ENCODE assay signal across 14 cellular contexts in genomic region chr2:174949988-174950687, GRCh38. TPM values are rescaled to one million over a fixed set of nuclear protein-coding genes. Genes with fewer than 3 reads are reported as not detected.
DNase-seq lines count a peak whose midpoint lies in the region; ATAC-seq, FAIRE-seq and TF ChIP-seq lines count a peak whose summit lies in the region.
"Had no signal": no experiment of that assay in that cellular context is flagged by ENCODE, and none has a peak within 500 bp of the region (broad histone marks: within the 10 kb centered on the region; RNA-seq: fewer than 3 reads in every experiment).

No MANE protein-coding gene starts in this region.

- H2AK5ac ChIP-seq in IMR-90 (ENCODE audit: low read depth, low read length) (peak overlapping the region; percentile 15; the same call in 1 of the 2 replicates), mesendoderm (ENCODE audit: low read length) (no peak overlapping the region)

- WGBS in IMR-90 (ENCODE audit: extremely low coverage in 2 of 2, insufficient read length in 1 of 2), 2 experiments: no CpG with 5 or more reads among the region's 8 CpGs
- 51% methylated on average over 8 of the region's 8 CpGs for WGBS in GM12878 (ENCODE audit: insufficient coverage, insufficient replicate concordance, low lambda C conversion rate, missing lambda C conversion rate)
- no CpG with 5 or more reads among the region's 8 CpGs for WGBS in mesendoderm (ENCODE audit: extremely low coverage, insufficient coverage, low lambda C conversion rate)

- CTCF ChIA-PET in IMR-90 (lab: Yijun Ruan, JAX) (no interaction called here), GM12878 (lab: Yijun Ruan, JAX) (no interaction called here)

- H3K27ac ChIP-seq in IMR-90 (ENCODE audit: insufficient read depth, low read length): no peak overlapping the region
- no peak overlapping the region for H3K27ac ChIP-seq in GM12878 (ENCODE audit: control insufficient read depth, insufficient read depth)
- H3K27ac ChIP-seq in mesendoderm (ENCODE audit: low read depth, low read length): no peak overlapping the region
- H3K27ac ChIP-seq: BLaER1 treated with 17β-estradiol and CSF1 and Interleukin-3, amounts not matched to agents 10 nM and 100 nM had no signal

- no peak for TF ChIP-seq RAD21 in IMR-90 (IDR thresholded peaks at IDR 0.05; ENCODE audit: low read length)
- no peak for TF ChIP-seq RAD21 in GM12878 (IDR thresholded peaks at IDR 0.05; ENCODE audit: insufficient read depth, low read depth, low read length)

- H3K9me1 ChIP-seq in IMR-90 (ENCODE audit: insufficient read depth, low read length): no peaks in the 10 kb centered on the region

- ATAC-seq in IMR-90 (ENCODE audit: low read depth) (no peak), GM12878 (no peak)
- ATAC-seq in stimulated activated naive B cell treated with anti-CD40 and anti-IgM and Interleukin-4, amounts not matched to agents 10 μg/mL and 1 μg/mL and 100 μg/mL, for 72 hours (replicated peaks): no peak

- no peak overlapping the region for H4K5ac ChIP-seq in IMR-90 (ENCODE audit: low read depth, low read length)
- H4K5ac ChIP-seq in mesendoderm (ENCODE audit: low read length): no peak overlapping the region

- no peak overlapping the region for H2BK5ac ChIP-seq in IMR-90 (ENCODE audit: low read depth, low read length, poor library complexity, severe bottlenecking)
- H2BK5ac ChIP-seq in mesendoderm (ENCODE audit: low read length): no peak overlapping the region

- H4K20me1 ChIP-seq in IMR-90 (ENCODE audit: insufficient read depth, low read length): no peaks in the 10 kb centered on the region
- H4K20me1 ChIP-seq in GM12878 (ENCODE audit: control insufficient read depth, insufficient read depth): no peaks in the 10 kb centered on the region
- H4K20me1 ChIP-seq: BLaER1 treated with 17β-estradiol and CSF1 and Interleukin-3, amounts not matched to agents 10 nM and 100 nM had no signal

- DNase-seq in IMR-90: no peak
- DNase-seq in GM12878 (ENCODE audit: low read depth, low spot score): no peak
- no peak for DNase-seq in mesendoderm
- no peak for DNase-seq in stimulated activated naive B cell treated with anti-CD40 and anti-IgM and Interleukin-4, amounts not matched to agents 10 μg/mL and 1 μg/mL and 100 μg/mL, for 72 hours
- no peak for DNase-seq in SKM-1 (lab: John Stamatoyannopoulos, UW; ENCODE audit: unreplicated experiment)
- DNase-seq in HK-2 (ENCODE audit: unreplicated experiment): no peak
- no peak for DNase-seq in NK-92 treated with Interleukin-12 subunit alpha and Interleukin-12 subunit beta, amount 100 ng/mL, for 24 hours (lab: John Stamatoyannopoulos, UW)
- DNase-seq: ACHN; CD4-positive, CD25-positive, alpha-beta regulatory T cell; DMS53; GF-D8 had no signal

- POLR2A ChIA-PET in IMR-90 (lab: Charles Lee; ENCODE audit: unreplicated experiment) (no interaction called here), GM12878 (lab: Charles Lee) (no interaction called here)

- no peaks in the 10 kb centered on the region for H3K4me1 Mint-ChIP-seq in stimulated activated naive B cell treated with anti-CD40 and anti-IgM and Interleukin-4, amounts not matched to agents 10 μg/mL and 1 μg/mL and 100 μg/mL, for 72 hours

- TF ChIP-seq POLR2A in IMR-90 (IDR thresholded peaks at IDR 0.05; ENCODE audit: low read depth, low read length): no peak
- TF ChIP-seq POLR2A in GM12878 (IDR thresholded peaks at IDR 0.05; ENCODE audit: low read depth, low read length): no peak

- no peak overlapping the region for H3K4me3 ChIP-seq in IMR-90 (ENCODE audit: insufficient read depth, low read depth, low read length)
- no peak overlapping the region for H3K4me3 ChIP-seq in GM12878
- no peak overlapping the region for H3K4me3 ChIP-seq in mesendoderm (ENCODE audit: low read length)
- H3K4me3 ChIP-seq: BLaER1 treated with 17β-estradiol and CSF1 and Interleukin-3, amounts not matched to agents 10 nM and 100 nM had no signal

- BruUV-seq in IMR-90 (replicated peaks; lab: Mats Ljungman, UMichigan) (no TSS peak), GM12878 (replicated peaks; lab: Mats Ljungman, UMichigan) (no TSS peak)

- H3K36me3 ChIP-seq in IMR-90 (ENCODE audit: control insufficient read depth, insufficient read depth, low read length) (no peaks in the 10 kb centered on the region), GM12878 (ENCODE audit: control insufficient read depth in 2 of 2, insufficient read depth in 2 of 2, low read length in 1 of 2) (no peaks in the 10 kb centered on the region), mesendoderm (ENCODE audit: control insufficient read depth, insufficient read depth, low read length) (no peaks in the 10 kb centered on the region)
- H3K36me3 ChIP-seq: BLaER1 treated with 17β-estradiol and CSF1 and Interleukin-3, amounts not matched to agents 10 nM and 100 nM had no signal

- H3K23ac ChIP-seq in IMR-90 (ENCODE audit: low read depth, low read length) (no peak overlapping the region), mesendoderm (ENCODE audit: low read length) (no peak overlapping the region)

- dilution Hi-C loops in IMR-90 (cut with HindIII; ENCODE audit: low sequenced_read_pairs, unreplicated experiment): no loop called here

- no peak overlapping the region for H2AK9ac ChIP-seq in IMR-90 (replicated peaks; ENCODE audit: low read depth, low read length, poor library complexity)

- no peak overlapping the region for H3K14ac ChIP-seq in IMR-90 (replicated peaks; ENCODE audit: low read depth, low read length)

- H3K27ac Mint-ChIP-seq in stimulated activated naive B cell treated with anti-CD40 and anti-IgM and Interleukin-4, amounts not matched to agents 10 μg/mL and 1 μg/mL and 100 μg/mL, for 72 hours: peak overlapping the region; percentile 20
- H3K27ac Mint-ChIP-seq: CD4-positive, CD25-positive, alpha-beta regulatory T cell had no signal

- no peak overlapping the region for H3K9ac ChIP-seq in IMR-90 (ENCODE audit: low read depth, low read length)
- no peak overlapping the region for H3K9ac ChIP-seq in GM12878 (ENCODE audit: control insufficient read depth, insufficient read depth, low read length)
- no peak overlapping the region for H3K9ac ChIP-seq in mesendoderm (ENCODE audit: low read length)
- H3K9ac ChIP-seq: BLaER1 treated with 17β-estradiol and CSF1 and Interleukin-3, amounts not matched to agents 10 nM and 100 nM had no signal

- no peak overlapping the region for H3K4me3 Mint-ChIP-seq in stimulated activated naive B cell treated with anti-CD40 and anti-IgM and Interleukin-4, amounts not matched to agents 10 μg/mL and 1 μg/mL and 100 μg/mL, for 72 hours
- H3K4me3 Mint-ChIP-seq: CD4-positive, CD25-positive, alpha-beta regulatory T cell had no signal

- TF ChIP-seq EP300 in GM12878 (IDR thresholded peaks at IDR 0.05; ENCODE audit: borderline replicate concordance in 1 of 2, control insufficient read depth in 1 of 2, low read depth in 2 of 2, low read length in 2 of 2): no peak

- TF ChIP-seq CTCF in IMR-90 (conservative IDR thresholded peaks at IDR 0.05; ENCODE audit: low read depth, low read length) (no peak), GM12878 (IDR thresholded peaks at IDR 0.05 in 2 of 3, conservative IDR thresholded peaks at IDR 0.05 in 1 of 3; ENCODE audit: control insufficient read depth in 2 of 3, extremely low read depth in 1 of 3, insufficient read depth in 1 of 3, low read depth in 3 of 3, low read length in 3 of 3) (no peak)

- H3K36me3 Mint-ChIP-seq in stimulated activated naive B cell treated with anti-CD40 and anti-IgM and Interleukin-4, amounts not matched to agents 10 μg/mL and 1 μg/mL and 100 μg/mL, for 72 hours: no peaks in the 10 kb centered on the region
- H3K36me3 Mint-ChIP-seq: CD4-positive, CD25-positive, alpha-beta regulatory T cell had no signal

- no peak overlapping the region for H2AFZ ChIP-seq in IMR-90 (replicated peaks; ENCODE audit: low read length, poor library complexity)
- no peak overlapping the region for H2AFZ ChIP-seq in GM12878 (ENCODE audit: control insufficient read depth, low read depth, low read length)

- no peaks in the 10 kb centered on the region for H3K9me3 ChIP-seq in IMR-90 (ENCODE audit: control insufficient read depth, insufficient read depth, low read length)
- no peaks in the 10 kb centered on the region for H3K9me3 ChIP-seq in GM12878 (replicated peaks; ENCODE audit: control insufficient read depth, insufficient read depth, low read length)
- H3K9me3 ChIP-seq: BLaER1 treated with 17β-estradiol and CSF1 and Interleukin-3, amounts not matched to agents 10 nM and 100 nM had no signal

- no peaks in the 10 kb centered on the region for H3K9me3 Mint-ChIP-seq in stimulated activated naive B cell treated with anti-CD40 and anti-IgM and Interleukin-4, amounts not matched to agents 10 μg/mL and 1 μg/mL and 100 μg/mL, for 72 hours

- H3K79me1 ChIP-seq in IMR-90 (ENCODE audit: low read depth in 1 of 2, low read length in 2 of 2) (0 out of 4 replicates have a peak, but pooled peaks cover 0 to 3% of the 10 kb centered on the region in 2 experiments), mesendoderm (ENCODE audit: low read length) (peaks cover 5% of the 10 kb centered on the region)

- peak overlapping the region; percentile 58; the same call in 1 of the 2 replicates for H2BK20ac ChIP-seq in IMR-90 (ENCODE audit: low read depth, low read length)

- H3K27me3 ChIP-seq in IMR-90 (ENCODE audit: control insufficient read depth, insufficient read depth, low read length): no peaks in the 10 kb centered on the region
- H3K27me3 ChIP-seq in GM12878 (replicated peaks in 1 of 2; ENCODE audit: control insufficient read depth in 2 of 2, insufficient read depth in 2 of 2, low read length in 1 of 2): no peaks in the 10 kb centered on the region
- H3K27me3 ChIP-seq in mesendoderm (ENCODE audit: insufficient read depth, low read length, poor library complexity): no peaks in the 10 kb centered on the region
- H3K27me3 ChIP-seq: BLaER1 treated with 17β-estradiol and CSF1 and Interleukin-3, amounts not matched to agents 10 nM and 100 nM had no signal

- H3K4me2 ChIP-seq in IMR-90 (ENCODE audit: low read depth, low read length) (no peak overlapping the region), GM12878 (ENCODE audit: control insufficient read depth, insufficient read depth) (no peak overlapping the region), mesendoderm (ENCODE audit: low read length) (no peak overlapping the region)

- in situ Hi-C loops in IMR-90 (cut with MboI; ENCODE audit: low sequenced_read_pairs) (no loop called here), GM12878 (cut with MboI) (no loop called here)

- H2BK120ac ChIP-seq in IMR-90 (ENCODE audit: low read depth, low read length): no peak overlapping the region
- H2BK120ac ChIP-seq in mesendoderm (ENCODE audit: low read depth, low read length): no peak overlapping the region

- peaks cover 4% of the 10 kb centered on the region; the same call in 1 of the 2 replicates for H3K4me1 ChIP-seq in IMR-90 (ENCODE audit: control insufficient read depth, insufficient read depth, low read length)
- H3K4me1 ChIP-seq in GM12878 (ENCODE audit: control insufficient read depth, insufficient read depth, low read length): no peaks in the 10 kb centered on the region
- peaks cover 3% of the 10 kb centered on the region for H3K4me1 ChIP-seq in mesendoderm (ENCODE audit: control insufficient read depth, low read depth, low read length)

- intact Hi-C loops in IMR-90 (cut with micrococcal nuclease) (no loop called here), GM12878 (cut with micrococcal nuclease; ENCODE audit: unreplicated experiment) (no loop called here)

- peaks cover 13 to 29% of the 10 kb centered on the region in 2 donors for H3K27me3 Mint-ChIP-seq in stimulated activated naive B cell treated with anti-CD40 and anti-IgM and Interleukin-4, amounts not matched to agents 10 μg/mL and 1 μg/mL and 100 μg/mL, for 72 hours

- H3K18ac ChIP-seq in IMR-90 (ENCODE audit: low read depth, low read length): peak overlapping the region; percentile 38; the same call in 1 of the 2 replicates
- H3K18ac ChIP-seq in mesendoderm (ENCODE audit: low read length): peak overlapping the region; percentile 51

- H4K91ac ChIP-seq in IMR-90 (ENCODE audit: insufficient read depth, low read depth, low read length): peak overlapping the region; percentile 46

- RAD21 ChIA-PET in GM12878 (lab: Charles Lee; ENCODE audit: unreplicated experiment): interaction anchor here (0.7 kb wide), 1 partner anchor 31 kb away, joined by 3 read pairs; no protein-coding TSS in a partner anchor

- no peaks in the 10 kb centered on the region for H3K79me2 ChIP-seq in GM12878 (ENCODE audit: control insufficient read depth, insufficient read depth, low read length)
- peaks cover 9% of the 10 kb centered on the region for H3K79me2 ChIP-seq in mesendoderm (ENCODE audit: control insufficient read depth, insufficient read depth, low read length)

- H4K8ac ChIP-seq in IMR-90 (ENCODE audit: low read depth in 2 of 2, low read length in 2 of 2) (no peak overlapping the region), mesendoderm (ENCODE audit: low read depth, low read length) (no peak overlapping the region)

- peak overlapping the region; percentile 28; the same call in 1 of the 3 replicates for H2BK15ac ChIP-seq in IMR-90 (ENCODE audit: low read depth, low read length)
- no peak overlapping the region for H2BK15ac ChIP-seq in mesendoderm (replicated peaks; ENCODE audit: low read depth)

- FAIRE-seq in GM12878 (lab: Jason Lieb, UNC): peak; percentile 27
- FAIRE-seq: H54 had no signal

- H3K4ac ChIP-seq in IMR-90 (ENCODE audit: low read depth, low read length) (peak overlapping the region; percentile 65; the same call in 1 of the 2 replicates), mesendoderm (ENCODE audit: low read depth, low read length) (no peak overlapping the region)

- no peak overlapping the region for H3K56ac ChIP-seq in IMR-90 (ENCODE audit: extremely low read depth, insufficient read depth, low read length)
- H3K56ac ChIP-seq in mesendoderm (ENCODE audit: low read length): no peak overlapping the region

- SMC1A ChIA-PET in GM12878 (lab: Charles Lee; ENCODE audit: uncharacterized antibody, unreplicated experiment): interaction anchor here (1.0 kb wide), 1 partner anchor 11 kb away, joined by 3 read pairs; no protein-coding TSS in a partner anchor

RNA-seq across cellular contexts. Expression of gene CHN1, which starts 55.0 kb away (rescaled TPM):
- total RNA-seq in IMR-90 (2012; rRNA removed): 54.4 and 58.4 TPM in 2 replicates
- polyA plus RNA-seq in IMR-90 (2012; rRNA removed): 65.3 and 66.9 TPM in 2 replicates
- 19.4 and 37.8 TPM in 2 replicates for polyA plus RNA-seq in IMR-90 (2012; cell fraction: cytosol; rRNA removed)
- polyA plus RNA-seq in IMR-90 (2012; cell fraction: nucleus; rRNA removed; ENCODE audit: low replicate concordance): 4.6 and 47.5 TPM in 2 replicates
- total RNA-seq in GM12878 (2013; cell fraction: nucleolus; rRNA removed): 1.2 and 2.6 TPM in 2 replicates
- 0.65 TPM in 1 of 2 replicates, not detected in the other for total RNA-seq in GM12878 (2014; rRNA removed)
- total RNA-seq in GM12878 (2014; rRNA removed; fragmentation: Illumina TruSeq; extraction: Trizol): 0.36 and 0.69 TPM in 2 replicates
- 0.24 and 0.92 TPM in 2 replicates for total RNA-seq in GM12878 (2021)
- 0.38 TPM for polyA plus RNA-seq in GM12878 (2011; ENCODE audit: low read depth)
- polyA plus RNA-seq in GM12878 (2011; rRNA removed): 0.76 and 0.86 TPM in 2 replicates
- polyA plus RNA-seq in GM12878 (2011; cell fraction: cytosol; rRNA removed): 0.38 and 0.40 TPM in 2 replicates
- 0.76 and 1.1 TPM in 2 replicates for polyA plus RNA-seq in GM12878 (2011; cell fraction: nucleus; rRNA removed)
- polyA plus RNA-seq in GM12878 (2012): 0.22 and 0.43 TPM in 2 replicates
- polyA plus RNA-seq in GM12878 (2014; fragmentation: Illumina TruSeq; extraction: Trizol): 0.41 and 0.60 TPM in 2 replicates
- polyA plus RNA-seq in GM12878 (2014; fragmentation: Nextera tagmentation; extraction: Ambion mirVana): under 1 TPM; 0.27 to 0.53 TPM
- polyA plus RNA-seq in GM12878 (2014; rRNA removed): 0.18 and 0.24 TPM in 2 replicates
- under 1 TPM; 0.58 to 0.92 TPM for polyA plus RNA-seq in GM12878 (2016; fragmentation: Nextera tagmentation; extraction: Ambion mirVana)
- polyA minus RNA-seq in GM12878 (2011; rRNA and poly(A)+ RNA removed): 0.82 and 1.8 TPM in 2 replicates
- 1.1 and 2.9 TPM in 2 replicates for polyA minus RNA-seq in GM12878 (2011; cell fraction: cytosol; rRNA and poly(A)+ RNA removed)
- polyA minus RNA-seq in GM12878 (2011; cell fraction: nucleus; rRNA and poly(A)+ RNA removed): 1.2 and 3.8 TPM in 2 replicates
- 32.8 TPM for polyA plus RNA-seq in mesendoderm (2013, experiment 1 of 2)
- polyA plus RNA-seq in mesendoderm (2013, experiment 2 of 2): 32.0 TPM
- total RNA-seq: HT-29 had no signal

Comparison
In these comparisons a context has a peak if more than half of its experiments do, and no peak if none do; other contexts are left out.
1. RNA of gene CHN1, which starts 55.0 kb away (total RNA-seq): 54.4 to 58.4 TPM in IMR-90; 0.24 to 2.6 TPM in GM12878; every median in the first group is over 10 times any median in the second.